Comparison of ENCODE assay signal across 23 cellular contexts in the genomic region with DNA sequence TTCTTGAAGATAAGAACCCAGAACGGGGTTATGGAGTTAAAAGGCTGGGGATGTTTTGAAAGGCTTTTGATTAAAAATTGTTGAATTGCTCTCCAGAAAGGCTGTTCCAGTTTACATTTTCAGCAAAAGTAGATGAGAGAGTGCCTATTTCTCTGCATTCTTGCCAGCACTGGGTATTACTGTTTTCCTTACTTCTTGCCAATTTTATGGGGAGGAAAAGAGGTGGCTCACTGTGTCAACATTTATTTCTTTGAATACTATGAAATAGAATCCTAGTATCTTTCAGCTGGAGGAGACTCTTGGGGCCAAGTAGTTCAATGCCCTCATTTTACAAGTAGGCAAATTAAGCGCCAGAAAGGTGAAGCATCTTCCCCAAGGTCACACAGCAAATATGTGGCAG. TPM values are rescaled to one million over a fixed set of nuclear protein-coding genes. Genes with fewer than 3 reads are reported as not detected.
DNase-seq lines count a peak whose midpoint lies in the region; ATAC-seq, FAIRE-seq and TF ChIP-seq lines count a peak whose summit lies in the region.
"Had no signal": no experiment of that assay in that cellular context is flagged by ENCODE, and none has a peak within 500 bp of the region (broad histone marks: within the 10 kb centered on the region; RNA-seq: fewer than 3 reads in every experiment).

No MANE protein-coding gene starts in this region.

- H3K9me3 ChIP-seq in K562 (replicated peaks; ENCODE audit: control insufficient read depth, insufficient read depth, low read depth, low read length) (no peaks in the 10 kb centered on the region), transverse colon (no peaks in the 10 kb centered on the region)

- no peak overlapping the region for H2AFZ ChIP-seq in K562 (ENCODE audit: low read depth, low read length)
- H2AFZ ChIP-seq: GM23248 had no signal

- H3K36me3 Mint-ChIP-seq in HFFc6 (ENCODE audit: low read depth) = peaks cover 10% of the 10 kb centered on the region; the same call in 1 of the 2 replicates
- peaks cover 3% of the 10 kb centered on the region for H3K36me3 Mint-ChIP-seq in nephron (ENCODE audit: low read depth)
- H3K36me3 Mint-ChIP-seq: CD4-positive, CD25-positive, alpha-beta regulatory T cell had no signal

- H3K4me1 Mint-ChIP-seq in HFFc6 (ENCODE audit: low read depth) = peaks cover 36% of the 10 kb centered on the region
- peaks cover 54% of the 10 kb centered on the region for H3K4me1 Mint-ChIP-seq in nephron

- H3K4me3 Mint-ChIP-seq in HFFc6 (no peak overlapping the region), nephron (no peak overlapping the region)
- H3K4me3 Mint-ChIP-seq: CD4-positive, CD25-positive, alpha-beta regulatory T cell had no signal

- TF ChIP-seq RAD21 in K562 (CRISPR knock-in tag; conservative IDR thresholded peaks at IDR 0.05 in 1 of 2, IDR thresholded peaks at IDR 0.05 in 1 of 2) = no peak

- no peak for FAIRE-seq in K562 (lab: Jason Lieb, UNC)
- FAIRE-seq: GM12892 had no signal

- H3K9ac ChIP-seq in K562 (ENCODE audit: insufficient read depth in 1 of 2, low read depth in 2 of 2, low read length in 2 of 2) = no peak overlapping the region
- H3K9ac ChIP-seq: GM23248, KMS-11 had no signal

- intact Hi-C loops in K562 (cut with micrococcal nuclease) (no loop called here), transverse colon (cut with DNase I; ENCODE audit: low total_unique reads) (no loop called here)

- H3K27me3 ChIP-seq in K562 (ENCODE audit: control insufficient read depth in 2 of 2, insufficient read depth in 2 of 2, low read length in 2 of 2) (no peaks in the 10 kb centered on the region), transverse colon (no peaks in the 10 kb centered on the region)

- H3K27me3 Mint-ChIP-seq in HFFc6 (ENCODE audit: insufficient read depth) (no peaks in the 10 kb centered on the region; the same call in 1 of the 2 replicates), nephron (ENCODE audit: low read depth) (peaks cover 4% of the 10 kb centered on the region)

- H4K20me1 ChIP-seq in K562 (replicated peaks; ENCODE audit: control insufficient read depth, insufficient read depth, low read length) = peaks cover 30% of the 10 kb centered on the region

- no TSS peak for BruUV-seq in K562 (replicated peaks; lab: Mats Ljungman, UMichigan)

- ATAC-seq in K562 = no peak
- ATAC-seq in GM18505 (IDR thresholded peaks at IDR 0.05; ENCODE audit: unreplicated experiment) = no peak
- ATAC-seq in GM18907 (IDR thresholded peaks at IDR 0.05; ENCODE audit: unreplicated experiment) = no peak
- ATAC-seq: Panc1 had no signal

- peaks cover 8% of the 10 kb centered on the region; the same call in 1 of the 3 replicates for H3K79me2 ChIP-seq in K562 (ENCODE audit: control insufficient read depth, insufficient read depth, low read length)

- 0 out of 2 replicates have a peak overlapping the region, but pooled peaks have one; percentile 7 for H3K27ac Mint-ChIP-seq in HFFc6
- H3K27ac Mint-ChIP-seq in nephron = peak overlapping the region in 2 of 3 experiments; percentile 55 to 67

- H3K36me3 ChIP-seq in K562 (ENCODE audit: control insufficient read depth, insufficient read depth, low read length) = no peaks in the 10 kb centered on the region
- H3K36me3 ChIP-seq in transverse colon = no peaks in the 10 kb centered on the region

- CTCF ChIA-PET in K562 (lab: Yijun Ruan, JAX; ENCODE audit: low intra/inter-chr PET ratio) = no interaction called here

- DNase-seq in HFFc6 (no peak), K562 (ENCODE audit: extremely low read depth in 1 of 4, low spot score in 3 of 4) (no peak), transverse colon (no peak), islet precursor cell (no peak)
- DNase-seq: CD4-positive, CD25-positive, alpha-beta regulatory T cell; DMS153; DND-41; GM23248; H7; IMR-90; MM.1S; NCI-H2029; NCI-H446 treated with DMSO at 0.1 percent for 48 hours; NCI-H526; NCI-H82; SHP77 had no signal

- TF ChIP-seq CTCF in HFFc6 (IDR thresholded peaks at IDR 0.05) = no peak
- TF ChIP-seq CTCF in K562 (IDR thresholded peaks at IDR 0.05 in 2 of 3, conservative IDR thresholded peaks at IDR 0.05 in 1 of 3; ENCODE audit: insufficient read depth in 2 of 3, low read depth in 1 of 3, low read length in 3 of 3) = no peak
- no peak for TF ChIP-seq CTCF in nephron (IDR thresholded peaks at IDR 0.05; ENCODE audit: unreplicated experiment in 3 of 3)
- no peak for TF ChIP-seq CTCF in transverse colon (IDR thresholded peaks at IDR 0.05)

- TF ChIP-seq EP300 in K562 (IDR thresholded peaks at IDR 0.05; ENCODE audit: low read length) = no peak
- no peak for TF ChIP-seq EP300 in transverse colon (IDR thresholded peaks at IDR 0.05; ENCODE audit: low read depth)

- H3K4me3 ChIP-seq in K562 = no peak overlapping the region
- no peak overlapping the region for H3K4me3 ChIP-seq in transverse colon
- H3K4me3 ChIP-seq: GM23248 had no signal

- WGBS in K562 (ENCODE audit: insufficient coverage, low coverage, missing lambda C conversion rate) = 50% methylated on average over 2 of the region's 2 CpGs
- WGBS in transverse colon (ENCODE audit: low coverage in 1 of 2), 2 donors = 65 to 89% methylated on average over 1 to 2 of the region's 2 CpGs

- in situ Hi-C loops in K562 (cut with MboI) (no loop called here), transverse colon (cut with MboI; ENCODE audit: low pct_ligation_motif_present in 1 of 4, low pct_unique_long_range_greater_than_20kb in 1 of 4, low sequenced_read_pairs in 3 of 4) (no loop called here)

- no peak for TF ChIP-seq POLR2A in K562 (conservative IDR thresholded peaks at IDR 0.05)
- TF ChIP-seq POLR2A in transverse colon (IDR thresholded peaks at IDR 0.05) = no peak
- no peak for TF ChIP-seq POLR2A in GM18505 (IDR thresholded peaks at IDR 0.05; ENCODE audit: borderline replicate concordance, extremely low read depth, insufficient read depth, insufficient read length)

- no peak overlapping the region for H3K4me2 ChIP-seq in K562 (ENCODE audit: insufficient read depth, low read length)
- H3K4me2 ChIP-seq: KMS-11 had no signal

- H3K9me3 Mint-ChIP-seq in HFFc6 (no peaks in the 10 kb centered on the region), nephron (no peaks in the 10 kb centered on the region)

- H3K9me1 ChIP-seq in K562 (ENCODE audit: control insufficient read depth, insufficient read depth, low read length) = no peaks in the 10 kb centered on the region

- H3K27ac ChIP-seq in K562 (ENCODE audit: extremely low read depth, low read depth, low read length) (no peak overlapping the region), transverse colon (peak overlapping the region; percentile 25 to 87 (median 81))
- H3K27ac ChIP-seq: GM23248, KMS-11, RWPE1 had no signal

- POLR2A ChIA-PET in K562 (lab: Yijun Ruan, JAX) = interaction anchor here (0.6 kb wide), 1 partner anchor 14 kb away, joined by 4 read pairs; no protein-coding TSS in a partner anchor

- peaks cover 0 to 24% of the 10 kb centered on the region in 2 experiments; a peak in 2 of 5 replicates for H3K4me1 ChIP-seq in K562 (replicated peaks in 1 of 2; ENCODE audit: control insufficient read depth in 2 of 2, insufficient read depth in 2 of 2, low read length in 2 of 2)
- peaks cover 0 to 31% (median 24%) of the 10 kb centered on the region in 4 donors for H3K4me1 ChIP-seq in transverse colon

TF ChIP-seq in K562, 482 proteins besides CTCF, POLR2A, EP300 and RAD21:
- TF ChIP-seq POLR2B (IDR thresholded peaks at IDR 0.05; ENCODE audit: low read depth, partially characterized antibody) = no peak
- peak; percentile 95 for TF ChIP-seq RBM25 (IDR thresholded peaks at IDR 0.05; ENCODE audit: low read depth, low read length, severe bottlenecking)

RNA-seq across cellular contexts. Expression of a gene that starts 7.3 kb away (rescaled TPM):
- total RNA-seq in HFFc6 (2021; fragmentation: NEBNext Ultra II Directional; extraction: Animal tissue kit (Norgen Biotek cat#: 25700)) = 100 to 1,000 TPM in 4 of 6 experiments, 10 to 100 TPM in 2; 96.5 to 108 (median 104) TPM
- 6.1 and 14.0 TPM in 2 replicates for total RNA-seq in K562 (2011; cell fraction: chromatin; rRNA removed; ENCODE audit: low replicate concordance)
- 10.3 and 11.0 TPM in 2 replicates for total RNA-seq in K562 (2011; cell fraction: nucleolus; rRNA removed)
- 7.1 and 7.5 TPM in 2 replicates for total RNA-seq in K562 (2011; cell fraction: nucleoplasm; rRNA removed)
- 9.6 and 11.6 TPM in 2 replicates for total RNA-seq in K562 (2014; rRNA removed)
- total RNA-seq in K562 (2014; rRNA removed; fragmentation: Illumina TruSeq; extraction: Trizol) = 7.6 and 8.0 TPM in 2 replicates
- total RNA-seq in K562 (2015; rRNA removed; fragmentation: Illumina TruSeq; extraction: Trizol) = 6.9 and 7.4 TPM in 2 replicates
- 22.8 and 25.0 TPM in 2 replicates for total RNA-seq in K562 (2021)
- polyA plus RNA-seq in K562 (2011; rRNA removed) = 24.0 and 27.0 TPM in 2 replicates
- polyA plus RNA-seq in K562 (2011; cell fraction: cytosol; rRNA removed) = 25.2 and 37.2 TPM in 2 replicates
- 10.2 and 16.2 TPM in 2 replicates for polyA plus RNA-seq in K562 (2011; cell fraction: nucleus; rRNA removed)
- 9.2 and 10.6 TPM in 2 replicates for polyA plus RNA-seq in K562 (2012)
- 10.5 and 19.7 TPM in 2 replicates for polyA plus RNA-seq in K562 (2014; fragmentation: Illumina TruSeq; extraction: Trizol)
- under 1 TPM; 0.28 to 0.66 TPM for polyA plus RNA-seq in K562 (2014; fragmentation: Nextera tagmentation; extraction: Ambion mirVana)
- polyA plus RNA-seq in K562 (2014; rRNA removed) = 11.2 and 13.1 TPM in 2 replicates
- 12.8 and 20.5 TPM in 2 replicates for polyA minus RNA-seq in K562 (2011; rRNA and poly(A)+ RNA removed)
- polyA minus RNA-seq in K562 (2011; cell fraction: cytosol; rRNA and poly(A)+ RNA removed) = 14.7 and 17.9 TPM in 2 replicates
- polyA minus RNA-seq in K562 (2011; cell fraction: nucleus; rRNA and poly(A)+ RNA removed) = 3.1 and 3.7 TPM in 2 replicates
- total RNA-seq in transverse colon = 10 to 100 TPM; 11.9 to 66.5 (median 25.9) TPM
- polyA plus RNA-seq: CD4-positive, CD25-positive, alpha-beta regulatory T cell had no signal
